31 cellular contexts compared by ENCODE assay signal in the genomic region with DNA sequence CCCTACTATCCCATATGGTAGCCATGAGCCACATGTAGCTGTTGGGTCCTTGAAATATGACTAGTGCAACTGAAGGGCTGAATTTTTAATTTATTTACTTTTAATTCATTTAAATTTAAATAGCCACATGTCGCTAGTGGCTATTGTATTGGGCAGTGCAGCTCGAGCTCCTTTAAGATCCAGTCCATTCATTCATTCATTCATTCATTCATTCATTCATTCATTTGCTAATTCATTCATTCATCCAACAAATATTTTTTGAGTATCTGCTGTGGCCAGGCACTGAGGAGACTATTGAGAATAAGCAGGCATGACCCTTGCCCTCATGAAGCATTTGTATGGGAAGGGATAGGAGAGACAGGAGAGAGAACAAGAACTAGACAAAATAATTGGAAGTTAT.
"Had no signal": no experiment of that assay in that cellular context is flagged by ENCODE, and none has a peak within 500 bp of the region (broad histone marks: within the 10 kb centered on the region; RNA-seq: fewer than 3 reads in every experiment).

No MANE protein-coding gene starts in this region.

- H3K27ac ChIP-seq: adrenal gland, breast epithelium, cardiac muscle cell, colonic mucosa had no signal

- H3K4me1 ChIP-seq: adrenal gland, breast epithelium, colonic mucosa had no signal

- H3K36me3 Mint-ChIP-seq: activated CD4-positive, alpha-beta memory T cell treated with anti-CD3 and anti-CD28 coated beads for 36 hours; activated CD8-positive, alpha-beta memory T cell treated with anti-CD3 and anti-CD28 coated beads, Interleukin-2, amount 10 ng/mL, durations not matched to agents 7 days and 5 days; activated naive CD4-positive, alpha-beta T cell treated with anti-CD3 and anti-CD28 coated beads, Interleukin-2, amount 50 U/mL, for 24 hours; activated naive CD8-positive, alpha-beta T cell treated with anti-CD3 and anti-CD28 coated beads for 36 hours; brain had no signal

- H3K4me3 Mint-ChIP-seq: activated CD4-positive, alpha-beta memory T cell treated with anti-CD3 and anti-CD28 coated beads for 36 hours; activated CD4-positive, alpha-beta T cell treated with anti-CD3 and anti-CD28 coated beads for 36 hours; activated CD4-positive, alpha-beta T cell treated with anti-CD3 and anti-CD28 coated beads, Interleukin-2, amount 10 ng/mL, durations not matched to agents 24 days and 14 days; activated CD8-positive, alpha-beta memory T cell treated with anti-CD3 and anti-CD28 coated beads, Interleukin-2, amount 10 ng/mL, durations not matched to agents 7 days and 5 days; activated CD8-positive, alpha-beta T cell treated with anti-CD3 and anti-CD28 coated beads, Interleukin-2, amount 10 ng/mL, durations not matched to agents 7 days and 5 days; activated naive CD4-positive, alpha-beta T cell treated with anti-CD3 and anti-CD28 coated beads for 36 hours; activated naive CD4-positive, alpha-beta T cell treated with anti-CD3 and anti-CD28 coated beads, Interleukin-2, amount 50 U/mL, for 24 hours; activated naive CD8-positive, alpha-beta T cell treated with anti-CD3 and anti-CD28 coated beads for 36 hours; activated naive CD8-positive, alpha-beta T cell treated with anti-CD3 and anti-CD28 coated beads, Interleukin-2, amount 50 U/mL, for 24 hours; activated T-helper 1 cell treated with anti-CD3 and anti-CD28 coated beads, Interleukin-12 subunit alpha, Interleukin-12 subunit beta, Interleukin-2, Interleukin-4 antibody, amounts not matched to agents 30 ng/mL and 10 ng/mL and 1 ng/mL, durations not matched to agents 14 hours and 24 hours and 36 hours had no signal

- H3K4me1 Mint-ChIP-seq: activated CD4-positive, alpha-beta T cell treated with anti-CD3 and anti-CD28 coated beads for 36 hours; activated CD4-positive, alpha-beta T cell treated with anti-CD3 and anti-CD28 coated beads, Interleukin-2, amount 10 ng/mL, durations not matched to agents 24 days and 14 days; activated CD8-positive, alpha-beta memory T cell treated with anti-CD3 and anti-CD28 coated beads, Interleukin-2, amount 10 ng/mL, durations not matched to agents 7 days and 5 days; activated naive CD4-positive, alpha-beta T cell treated with anti-CD3 and anti-CD28 coated beads, Interleukin-2, amount 50 U/mL, for 24 hours; activated naive CD8-positive, alpha-beta T cell treated with anti-CD3 and anti-CD28 coated beads for 36 hours; activated naive CD8-positive, alpha-beta T cell treated with anti-CD3 and anti-CD28 coated beads, Interleukin-2, amount 50 U/mL, for 24 hours had no signal

- DNase-seq: activated CD4-positive, alpha-beta memory T cell treated with anti-CD3 and anti-CD28 coated beads for 36 hours; activated CD4-positive, alpha-beta T cell treated with anti-CD3 and anti-CD28 coated beads for 36 hours; activated CD4-positive, alpha-beta T cell treated with anti-CD3 and anti-CD28 coated beads, Interleukin-2, amount 10 ng/mL, durations not matched to agents 24 days and 14 days; activated CD4-positive, CD25-positive, alpha-beta regulatory T cell; activated CD4-positive, CD25-positive, alpha-beta regulatory T cell treated with anti-CD3 and anti-CD28 coated beads, Interleukin-2, amount 50 U/mL, for 72 hours; activated CD8-positive, alpha-beta memory T cell treated with anti-CD3 and anti-CD28 coated beads, Interleukin-2, amount 10 ng/mL, durations not matched to agents 7 days and 5 days; activated CD8-positive, alpha-beta memory T cell treated with anti-CD3 and anti-CD28 coated beads, Interleukin-2, amount 50 U/mL, for 4 hours; activated CD8-positive, alpha-beta T cell treated with anti-CD3 and anti-CD28 coated beads, Interleukin-2, amount 10 ng/mL, durations not matched to agents 7 days and 5 days; activated effector memory CD4-positive, alpha-beta T cell treated with anti-CD3 and anti-CD28 coated beads, Interleukin-2, amount 50 U/mL, for 16 hours; activated naive CD4-positive, alpha-beta T cell treated with anti-CD3 and anti-CD28 coated beads for 36 hours; activated naive CD8-positive, alpha-beta T cell treated with anti-CD3 and anti-CD28 coated beads for 36 hours; activated naive CD8-positive, alpha-beta T cell treated with anti-CD3 and anti-CD28 coated beads, Interleukin-2, amount 50 U/mL, for 24 hours; activated T-cell treated with anti-CD3 and anti-CD28 coated beads, Interleukin-2, amount 50 U/mL, for 1 hour; activated T-cell treated with anti-CD3 and anti-CD28 coated beads, Interleukin-2, amount 50 U/mL, for 48 hours; adrenal gland; amygdala; aorta; central memory CD4-positive, alpha-beta T cell; cerebellar nuclear complex; colonic mucosa; effector CD8-positive, alpha-beta T cell; foreskin fibroblast; T-helper 2 cell had no signal

- H3K27ac Mint-ChIP-seq: activated CD4-positive, alpha-beta memory T cell treated with anti-CD3 and anti-CD28 coated beads for 36 hours; activated CD4-positive, alpha-beta T cell treated with anti-CD3 and anti-CD28 coated beads for 36 hours; activated CD4-positive, alpha-beta T cell treated with anti-CD3 and anti-CD28 coated beads, Interleukin-2, amount 10 ng/mL, durations not matched to agents 24 days and 14 days; activated CD8-positive, alpha-beta memory T cell treated with anti-CD3 and anti-CD28 coated beads, Interleukin-2, amount 10 ng/mL, durations not matched to agents 7 days and 5 days; activated CD8-positive, alpha-beta T cell treated with anti-CD3 and anti-CD28 coated beads, Interleukin-2, amount 10 ng/mL, durations not matched to agents 7 days and 5 days; activated naive CD4-positive, alpha-beta T cell treated with anti-CD3 and anti-CD28 coated beads for 36 hours; activated naive CD8-positive, alpha-beta T cell treated with anti-CD3 and anti-CD28 coated beads for 36 hours; activated naive CD8-positive, alpha-beta T cell treated with anti-CD3 and anti-CD28 coated beads, Interleukin-2, amount 50 U/mL, for 24 hours; activated T-helper 1 cell treated with anti-CD3 and anti-CD28 coated beads, Interleukin-12 subunit alpha, Interleukin-12 subunit beta, Interleukin-2, Interleukin-4 antibody, amounts not matched to agents 30 ng/mL and 10 ng/mL and 1 ng/mL, durations not matched to agents 14 hours and 24 hours and 36 hours; activated T-helper 2 cell treated with anti-CD3 and anti-CD28 coated beads, Interferon-gamma antibody, Interleukin-2, Interleukin-4, amounts not matched to agents 10 μg/mL and 5 μg/mL and 100 μg/mL, durations not matched to agents 14 hours and 24 hours and 36 hours had no signal

- H3K36me3 ChIP-seq: adrenal gland, breast epithelium, cardiac muscle cell, colonic mucosa had no signal

- H3K9me3 Mint-ChIP-seq: activated CD4-positive, alpha-beta memory T cell treated with anti-CD3 and anti-CD28 coated beads for 36 hours; activated CD4-positive, alpha-beta T cell treated with anti-CD3 and anti-CD28 coated beads, Interleukin-2, amount 10 ng/mL, durations not matched to agents 24 days and 14 days; activated naive CD4-positive, alpha-beta T cell treated with anti-CD3 and anti-CD28 coated beads for 36 hours; activated naive CD4-positive, alpha-beta T cell treated with anti-CD3 and anti-CD28 coated beads, Interleukin-2, amount 50 U/mL, for 24 hours; activated naive CD8-positive, alpha-beta T cell treated with anti-CD3 and anti-CD28 coated beads for 36 hours; activated naive CD8-positive, alpha-beta T cell treated with anti-CD3 and anti-CD28 coated beads, Interleukin-2, amount 50 U/mL, for 24 hours; activated T-helper 1 cell treated with anti-CD3 and anti-CD28 coated beads, Interleukin-12 subunit alpha, Interleukin-12 subunit beta, Interleukin-2, Interleukin-4 antibody, amounts not matched to agents 30 ng/mL and 10 ng/mL and 1 ng/mL, durations not matched to agents 14 hours and 24 hours and 36 hours; activated T-helper 2 cell treated with anti-CD3 and anti-CD28 coated beads, Interferon-gamma antibody, Interleukin-2, Interleukin-4, amounts not matched to agents 10 μg/mL and 5 μg/mL and 100 μg/mL, durations not matched to agents 14 hours and 24 hours and 36 hours had no signal

- H3K4me3 ChIP-seq: adrenal gland, breast epithelium, cardiac muscle cell, colonic mucosa had no signal

- ATAC-seq: activated CD4-positive, alpha-beta T cell treated with anti-CD3 and anti-CD28 coated beads for 36 hours; activated CD8-positive, alpha-beta memory T cell treated with anti-CD3 and anti-CD28 coated beads, Interleukin-2, amount 10 ng/mL, durations not matched to agents 7 days and 5 days; activated CD8-positive, alpha-beta T cell treated with anti-CD3 and anti-CD28 coated beads, Interleukin-2, amount 10 ng/mL, durations not matched to agents 7 days and 5 days; activated naive CD8-positive, alpha-beta T cell treated with anti-CD3 and anti-CD28 coated beads, Interleukin-2, amount 50 U/mL, for 24 hours; esophagus mucosa had no signal

- H3K27me3 Mint-ChIP-seq: activated CD4-positive, alpha-beta memory T cell treated with anti-CD3 and anti-CD28 coated beads for 36 hours; activated CD4-positive, alpha-beta T cell treated with anti-CD3 and anti-CD28 coated beads for 36 hours; activated naive CD8-positive, alpha-beta T cell treated with anti-CD3 and anti-CD28 coated beads for 36 hours; activated naive CD8-positive, alpha-beta T cell treated with anti-CD3 and anti-CD28 coated beads, Interleukin-2, amount 50 U/mL, for 24 hours; brain had no signal

- H3K9me3 ChIP-seq: adrenal gland, breast epithelium, colonic mucosa had no signal

- H3K27me3 ChIP-seq: adrenal gland, breast epithelium, cardiac muscle cell, colonic mucosa had no signal

- FAIRE-seq: frontal cortex had no signal
